ENCODE assay signal across 7 cellular contexts in genomic region chr1:150362721-150363425, GRCh38. TPM values are rescaled to one million over a fixed set of nuclear protein-coding genes. Genes with fewer than 3 reads are reported as not detected.
A peak's percentile ranks its signal among the peaks of the same experiment; 100 is the strongest.
DNase-seq lines count a peak whose midpoint lies in the region; ATAC-seq and TF ChIP-seq lines count a peak whose summit lies in the region.

No MANE protein-coding gene starts in this region.

- peak overlapping the region; percentile 88 for H3K9ac ChIP-seq in GM23248
- peak overlapping the region; percentile 86 to 94 for H3K9ac ChIP-seq in mucosa of rectum (ENCODE audit: low read depth in 1 of 2, low read length in 2 of 2)

- POLR2A ChIA-PET in MCF 10A (lab: Yijun Ruan, JAX), result interaction anchor here (0.7 to 5.2 kb wide), 42 partner anchors 8 to 1186 kb away, joined by 3 to 90 read pairs (median 10); partner anchors contain the start of genes ANP32E, APH1A, C1orf54 and CIART

- H3K36me3 Mint-ChIP-seq in MCF 10A (ENCODE audit: insufficient read depth, unreplicated experiment), result peaks cover 20% of the 10 kb centered on the region

- peaks cover 19% of the 10 kb centered on the region for H3K4me1 Mint-ChIP-seq in MCF 10A (ENCODE audit: insufficient read depth, unreplicated experiment)

- H4K20me1 ChIP-seq in GM23248 (ENCODE audit: insufficient read depth), result no peaks in the 10 kb centered on the region

- H3K27me3 ChIP-seq in GM23248 (replicated peaks; ENCODE audit: insufficient read depth) (no peaks in the 10 kb centered on the region), mucosa of rectum (ENCODE audit: control insufficient read depth in 2 of 2, insufficient read depth in 2 of 2, low read length in 2 of 2) (no peaks in the 10 kb centered on the region)

- H3K9me3 ChIP-seq in GM23248 (ENCODE audit: low read depth), result no peaks in the 10 kb centered on the region
- H3K9me3 ChIP-seq in mucosa of rectum (ENCODE audit: control insufficient read depth in 2 of 2, low read length in 2 of 2), result no peaks in the 10 kb centered on the region

- TF ChIP-seq CTCF in MCF 10A (IDR thresholded peaks at IDR 0.05; ENCODE audit: unreplicated experiment), result no peak

- ATAC-seq in HG02759 (IDR thresholded peaks at IDR 0.05; ENCODE audit: unreplicated experiment), result no peak

- CTCF ChIA-PET in MCF 10A (lab: Yijun Ruan, JAX), result interaction anchor here (0.5 to 1.0 kb wide), 3 partner anchors 29 to 51 kb away, joined by 3 read pairs; no protein-coding TSS in a partner anchor

- H3K9me3 Mint-ChIP-seq in MCF 10A (ENCODE audit: unreplicated experiment), result no peaks in the 10 kb centered on the region

- peaks cover 49% of the 10 kb centered on the region for H3F3A ChIP-seq in GM23248 (ENCODE audit: insufficient read depth)

- H3K79me2 ChIP-seq in GM23248 (ENCODE audit: insufficient read depth), result peaks cover 32% of the 10 kb centered on the region

- H3K4me1 ChIP-seq in GM23248 (ENCODE audit: insufficient read depth) (peaks cover 14% of the 10 kb centered on the region; the same call in 1 of the 2 replicates), mucosa of rectum (ENCODE audit: control insufficient read depth in 2 of 2, insufficient read depth in 2 of 2, low read length in 2 of 2) (peaks cover 0 to 17% of the 10 kb centered on the region in 2 donors), urinary bladder (ENCODE audit: insufficient read depth) (no peaks in the 10 kb centered on the region)

- in situ Hi-C loops in GM23248 (cut with MboI), result no loop called here

- WGBS in GM23248 (ENCODE audit: low coverage in 1 of 2, low lambda C conversion rate in 2 of 2, missing lambda C conversion rate in 2 of 2), 2 experiments, result 29 to 30% methylated on average over 22 of the region's 22 CpGs
- 50% methylated on average over 22 of the region's 22 CpGs for WGBS in urinary bladder

- H3K36me3 ChIP-seq in GM23248 (ENCODE audit: low read depth), result no peaks in the 10 kb centered on the region
- H3K36me3 ChIP-seq in mucosa of rectum (ENCODE audit: control insufficient read depth in 2 of 2, insufficient read depth in 2 of 2, low read length in 2 of 2), result no peaks in the 10 kb centered on the region
- H3K36me3 ChIP-seq in urinary bladder (ENCODE audit: insufficient read depth), result no peaks in the 10 kb centered on the region

- H3K4me3 ChIP-seq in GM23248 (peak overlapping the region; percentile 74), mucosa of rectum (ENCODE audit: low read length in 2 of 2) (peak overlapping the region; percentile 94 to 97), urinary bladder (ENCODE audit: low read depth, low read length) (peak overlapping the region; percentile 51)

- H3K27ac Mint-ChIP-seq in MCF 10A (ENCODE audit: low read depth, unreplicated experiment), result peak overlapping the region; percentile 97

- intact Hi-C loops in MCF 10A (cut with micrococcal nuclease), result no loop called here

- peak overlapping the region; percentile 90 for H2AFZ ChIP-seq in GM23248

- H3K4me3 Mint-ChIP-seq in MCF 10A (ENCODE audit: unreplicated experiment), result peak overlapping the region; percentile 92

- BruUV-seq in MCF 10A (replicated peaks; lab: Mats Ljungman, UMichigan), result no TSS peak

- H3K27ac ChIP-seq in GM23248 (peak overlapping the region; percentile 93), mucosa of rectum (ENCODE audit: low read depth in 2 of 2, low read length in 2 of 2) (peak overlapping the region; percentile 96 to 98), urinary bladder (ENCODE audit: low read depth) (peak overlapping the region; percentile 39)

- H3K27me3 Mint-ChIP-seq in MCF 10A (ENCODE audit: insufficient read depth, unreplicated experiment), result no peaks in the 10 kb centered on the region

- H3K9me2 ChIP-seq in GM23248 (ENCODE audit: insufficient read depth), result no peaks in the 10 kb centered on the region

- H3K4me2 ChIP-seq in GM23248 (ENCODE audit: unreplicated experiment), result peak overlapping the region; percentile 99

- DNase-seq in GM23248, result peak; percentile 43
- peak; percentile 78 for DNase-seq in NCI-H526 treated with DMSO at 0.1 percent for 48 hours (lab: John Stamatoyannopoulos, UW)
- no peak for DNase-seq in MCF 10A (ENCODE audit: unreplicated experiment)
- no peak for DNase-seq in SIG-M5 treated with dmso at 0.1 percent for 504 hours (lab: John Stamatoyannopoulos, UW; ENCODE audit: unreplicated experiment)

RNA-seq across cellular contexts. Expression of gene RPRD2, which starts 1.1 kb away (rescaled TPM):
- total RNA-seq in GM23248 (2014; rRNA removed; shearing (Covaris generic)), result 7.6 and 7.8 TPM in 2 replicates
- polyA plus RNA-seq in GM23248 (2016; fragmentation: Nextera tagmentation; extraction: Ambion mirVana) (16.5 and 17.0 TPM in 2 replicates), urinary bladder (19.3 TPM)
- total RNA-seq in MCF 10A (2022) (35.2 and 37.4 TPM in 2 replicates), urinary bladder (23.4 TPM)

RNA-seq across cellular contexts. Expression of gene PRPF3, which starts 41.5 kb away (rescaled TPM):
- total RNA-seq in GM23248 (2014; rRNA removed; shearing (Covaris generic)), result 27.6 and 46.2 TPM in 2 replicates
- 25.6 and 28.1 TPM in 2 replicates for polyA plus RNA-seq in GM23248 (2016; fragmentation: Nextera tagmentation; extraction: Ambion mirVana)
- 104 and 106 TPM in 2 replicates for total RNA-seq in MCF 10A (2022)
- total RNA-seq in urinary bladder, result 66.6 TPM
- polyA plus RNA-seq in urinary bladder, result 34.9 TPM

Comparison
In these comparisons a context has a peak if more than half of its experiments do, and no peak if none do; other contexts are left out.
1. DNase-seq: peak in GM23248 (single experiment) and NCI-H526 treated with DMSO at 0.1 percent for 48 hours (single experiment); none in MCF 10A (single experiment) and SIG-M5 treated with dmso at 0.1 percent for 504 hours (single experiment).
2. H3K27ac ChIP-seq: peak in every context shown above with its lines; median percentile 97 in mucosa of rectum; 93 in GM23248; 39 in urinary bladder.
3. Peak in every context shown above with its lines, with median percentiles within 50 percentile points of each other: H3K4me3 ChIP-seq.